In the genomic region with DNA sequence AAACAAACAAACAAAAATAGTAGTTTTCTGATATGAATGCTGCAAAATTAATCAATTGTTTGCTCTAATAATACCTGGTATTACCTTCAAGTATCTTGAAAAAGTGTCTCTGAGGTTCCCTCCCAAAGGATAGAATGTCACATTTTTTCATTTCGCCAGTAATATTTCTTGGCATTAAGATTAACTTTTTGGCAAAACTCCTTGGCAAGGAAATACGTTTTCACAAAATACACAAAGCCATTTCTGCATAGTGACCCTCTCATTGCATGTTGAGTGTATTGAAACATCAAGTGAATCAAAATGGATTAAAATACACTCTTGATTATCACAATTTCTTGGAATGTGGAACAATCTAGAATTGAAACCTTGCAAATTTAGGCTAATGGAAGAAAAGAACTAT, we compare ENCODE assay signal across 24 cellular contexts.
"Had no signal": no experiment of that assay in that cellular context is flagged by ENCODE, and none has a peak within 500 bp of the region (broad histone marks: within the 10 kb centered on the region; RNA-seq: fewer than 3 reads in every experiment).

No MANE protein-coding gene starts in this region.

- H3K4me1 ChIP-seq: body of pancreas, esophagus muscularis mucosa, heart right ventricle, lower lobe of right lung, spleen, testis, uterus had no signal

- H3K4me3 Mint-ChIP-seq: activated naive CD4-positive, alpha-beta T cell treated with anti-CD3 and anti-CD28 coated beads for 36 hours; activated naive CD8-positive, alpha-beta T cell treated with anti-CD3 and anti-CD28 coated beads, Interleukin-2, amount 10 ng/mL, durations not matched to agents 7 days and 5 days; activated T-cell treated with anti-CD3 and anti-CD28 coated beads, Interleukin-2, amount 50 U/mL, for 72 hours; effector memory CD8-positive, alpha-beta T cell; naive thymus-derived CD4-positive, alpha-beta T cell; neural progenitor cell; T-helper 17 cell had no signal

- ATAC-seq: activated T-cell treated with anti-CD3 and anti-CD28 coated beads, Interleukin-2, amount 50 U/mL, for 72 hours; body of pancreas; effector memory CD8-positive, alpha-beta T cell; heart right ventricle; left colon; lower lobe of right lung; naive thymus-derived CD4-positive, alpha-beta T cell; T-helper 17 cell had no signal

- H3K36me3 Mint-ChIP-seq: activated naive CD8-positive, alpha-beta T cell treated with anti-CD3 and anti-CD28 coated beads, Interleukin-2, amount 10 ng/mL, durations not matched to agents 7 days and 5 days had no signal

- H3K9me3 Mint-ChIP-seq: activated naive CD8-positive, alpha-beta T cell treated with anti-CD3 and anti-CD28 coated beads, Interleukin-2, amount 10 ng/mL, durations not matched to agents 7 days and 5 days had no signal

- H3K4me3 ChIP-seq: body of pancreas, dorsolateral prefrontal cortex, esophagus muscularis mucosa, heart right ventricle, lower lobe of right lung, neural progenitor cell, spleen, testis, uterus had no signal

- H3K36me3 ChIP-seq: esophagus muscularis mucosa, heart right ventricle, lower lobe of right lung, neural progenitor cell, spleen, uterus had no signal

- H3K27ac Mint-ChIP-seq: activated naive CD4-positive, alpha-beta T cell treated with anti-CD3 and anti-CD28 coated beads for 36 hours; activated naive CD8-positive, alpha-beta T cell treated with anti-CD3 and anti-CD28 coated beads, Interleukin-2, amount 10 ng/mL, durations not matched to agents 7 days and 5 days; activated T-cell treated with anti-CD3 and anti-CD28 coated beads, Interleukin-2, amount 50 U/mL, for 72 hours; effector memory CD8-positive, alpha-beta T cell; naive thymus-derived CD4-positive, alpha-beta T cell; neural progenitor cell; T-helper 17 cell had no signal

- H3K4me1 Mint-ChIP-seq: activated naive CD8-positive, alpha-beta T cell treated with anti-CD3 and anti-CD28 coated beads, Interleukin-2, amount 10 ng/mL, durations not matched to agents 7 days and 5 days; naive thymus-derived CD4-positive, alpha-beta T cell; neural progenitor cell; T-helper 17 cell had no signal

- H3K27ac ChIP-seq: body of pancreas, dorsolateral prefrontal cortex, esophagus muscularis mucosa, heart right ventricle, lower lobe of right lung, neural progenitor cell, spleen, testis, uterus had no signal

- DNase-seq: activated CD4-positive, alpha-beta T cell treated with anti-CD3 and anti-CD28 coated beads for 4 hours; activated CD4-positive, alpha-beta T cell treated with anti-CD3 and anti-CD28 coated beads, Interleukin-2, amount 50 U/mL, for 48 hours; activated CD4-positive, CD25-positive, alpha-beta regulatory T cell; activated effector memory CD4-positive, alpha-beta T cell treated with Interleukin-2 at 50 U/mL for 16 hours; activated naive CD4-positive, alpha-beta T cell treated with anti-CD3 and anti-CD28 coated beads for 36 hours; activated naive CD8-positive, alpha-beta T cell treated with anti-CD3 and anti-CD28 coated beads, Interleukin-2, amount 10 ng/mL, durations not matched to agents 7 days and 5 days; activated T-cell treated with anti-CD3 and anti-CD28 coated beads, Interleukin-2, amount 50 U/mL, for 72 hours; amygdala; body of pancreas; dorsolateral prefrontal cortex; effector memory CD8-positive, alpha-beta T cell; heart right ventricle; islet precursor cell; left colon; lower lobe of right lung; naive thymus-derived CD4-positive, alpha-beta T cell; spleen; stimulated activated CD4-positive, alpha-beta T cell treated with anti-CD3 and anti-CD28 coated beads, Interleukin-4, amount 100 ng/mL, for 1 hour; stimulated activated naive CD4-positive, alpha-beta T cell; T-helper 17 cell; testis; uterus had no signal

- H3K27me3 Mint-ChIP-seq: activated naive CD8-positive, alpha-beta T cell treated with anti-CD3 and anti-CD28 coated beads, Interleukin-2, amount 10 ng/mL, durations not matched to agents 7 days and 5 days; effector memory CD8-positive, alpha-beta T cell; T-helper 17 cell had no signal

- H3K9me3 ChIP-seq: lower lobe of right lung, testis, uterus had no signal

- H3K27me3 ChIP-seq: body of pancreas, dorsolateral prefrontal cortex, esophagus muscularis mucosa, neural progenitor cell, testis, uterus had no signal
